In genomic region chr4:88730811-88731210, GRCh38 we compare ENCODE assay signal across 18 cellular contexts.
"Had no signal": no experiment of that assay in that cellular context is flagged by ENCODE, and none has a peak within 500 bp of the region (broad histone marks: within the 10 kb centered on the region; RNA-seq: fewer than 3 reads in every experiment).

No MANE protein-coding gene starts in this region.

- H3K27ac Mint-ChIP-seq: natural killer cell treated with Interleukin-12 subunit alpha and Interleukin-12 subunit beta and Interleukin-15 and Interleukin-18, amount 100 ng/mL, for 72 hours; neural progenitor cell; progenitor cell of endocrine pancreas had no signal

- H3K9me3 Mint-ChIP-seq: natural killer cell treated with Interleukin-12 subunit alpha and Interleukin-12 subunit beta and Interleukin-15 and Interleukin-18, amount 100 ng/mL, for 72 hours; neural progenitor cell; stimulated activated naive CD8-positive, alpha-beta T cell treated with anti-CD3 and anti-CD28 coated beads, Interleukin-15, amount 100 ng/mL, for 72 hours had no signal

- H3K4me3 Mint-ChIP-seq: natural killer cell treated with Interleukin-12 subunit alpha and Interleukin-12 subunit beta and Interleukin-15 and Interleukin-18, amount 100 ng/mL, for 72 hours; neural progenitor cell; stimulated activated naive CD8-positive, alpha-beta T cell treated with anti-CD3 and anti-CD28 coated beads, Interleukin-15, amount 100 ng/mL, for 72 hours had no signal

- H3K4me1 Mint-ChIP-seq: neural progenitor cell; stimulated activated naive CD8-positive, alpha-beta T cell treated with anti-CD3 and anti-CD28 coated beads, Interleukin-15, amount 100 ng/mL, for 72 hours had no signal

- ATAC-seq: left ventricle myocardium superior; lower lobe of right lung; natural killer cell treated with Interleukin-12 subunit alpha and Interleukin-12 subunit beta and Interleukin-15 and Interleukin-18, amount 100 ng/mL, for 72 hours; right lobe of liver; stimulated activated naive CD8-positive, alpha-beta T cell treated with anti-CD3 and anti-CD28 coated beads, Interleukin-15, amount 100 ng/mL, for 72 hours had no signal

- H3K36me3 Mint-ChIP-seq: natural killer cell treated with Interleukin-12 subunit alpha and Interleukin-12 subunit beta and Interleukin-15 and Interleukin-18, amount 100 ng/mL, for 72 hours had no signal

- DNase-seq: dermis blood vessel endothelial cell; effector memory CD4-positive, alpha-beta T cell; erythroblast; esophagus squamous epithelium; foreskin melanocyte; left ventricle myocardium superior; lower lobe of right lung; right lobe of liver; small intestine; stimulated activated CD4-positive, alpha-beta T cell treated with anti-CD3 and anti-CD28 coated beads, Interleukin-15, amount 100 ng/mL, for 24 hours; stimulated activated CD4-positive, alpha-beta T cell treated with anti-CD3 and anti-CD28 coated beads, Interleukin-2, amount 100 ng/mL, for 48 hours; stimulated activated naive CD4-positive, alpha-beta T cell; stimulated activated naive CD8-positive, alpha-beta T cell treated with anti-CD3 and anti-CD28 coated beads, Interleukin-15, amount 100 ng/mL, for 72 hours; thyroid gland; trophoblast cell had no signal

- H3K27me3 Mint-ChIP-seq: natural killer cell treated with Interleukin-12 subunit alpha and Interleukin-12 subunit beta and Interleukin-15 and Interleukin-18, amount 100 ng/mL, for 72 hours; progenitor cell of endocrine pancreas; stimulated activated naive CD8-positive, alpha-beta T cell treated with anti-CD3 and anti-CD28 coated beads, Interleukin-15, amount 100 ng/mL, for 72 hours had no signal
